14 cellular contexts compared by ENCODE assay signal in the genomic region with DNA sequence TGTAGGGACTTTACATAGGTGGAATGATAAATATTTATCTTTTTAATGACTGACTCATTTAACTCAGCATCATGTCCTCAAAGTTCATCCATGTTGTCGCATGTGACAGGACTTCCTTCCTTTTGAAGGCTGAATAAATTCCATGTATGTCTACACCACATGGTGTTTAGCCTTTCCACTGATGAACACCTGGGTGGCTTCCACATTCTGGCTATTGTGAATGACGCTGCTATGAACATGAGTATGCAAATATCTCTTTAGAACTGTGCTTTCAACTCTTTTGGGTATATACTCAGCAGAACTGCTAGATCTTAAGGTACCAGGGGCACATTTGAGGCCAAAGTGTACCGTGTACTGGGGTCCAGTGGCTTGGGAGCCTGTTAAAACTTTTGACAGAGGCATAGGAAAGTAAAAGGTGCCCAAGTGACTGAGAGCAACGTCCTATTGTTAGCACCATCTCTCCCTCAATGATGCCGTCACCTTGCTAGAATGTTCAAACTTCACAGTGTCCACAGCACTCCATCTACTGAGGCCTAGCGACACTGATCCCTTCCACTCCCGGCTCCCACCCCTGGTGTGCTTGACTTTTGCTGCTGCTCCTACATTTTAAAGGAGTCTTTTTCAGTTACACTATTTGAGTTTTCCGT. TPM values are rescaled to one million over a fixed set of nuclear protein-coding genes. Genes with fewer than 3 reads are reported as not detected.
DNase-seq lines count a peak whose midpoint lies in the region; ATAC-seq and TF ChIP-seq lines count a peak whose summit lies in the region.
"Had no signal": no experiment of that assay in that cellular context is flagged by ENCODE, and none has a peak within 500 bp of the region (broad histone marks: within the 10 kb centered on the region; RNA-seq: fewer than 3 reads in every experiment).

No MANE protein-coding gene starts in this region.

- no peak overlapping the region for H3K27ac Mint-ChIP-seq in activated CD8-positive, alpha-beta T cell treated with anti-CD3 and anti-CD28 coated beads, Interleukin-2, amount 10 ng/mL, durations not matched to agents 7 days and 5 days
- H3K27ac Mint-ChIP-seq: natural killer cell treated with Interleukin-12 subunit alpha and Interleukin-12 subunit beta and Interleukin-15 and Interleukin-18, amount 100 ng/mL, for 72 hours; T-helper 2 cell treated with Interferon-gamma antibody and Interleukin-4, amounts not matched to agents 5 μg/mL and 100 μg/mL, for 36 hours had no signal

- H3K27me3 ChIP-seq in heart right ventricle (no peaks in the 10 kb centered on the region), gastroesophageal sphincter (no peaks in the 10 kb centered on the region)
- H3K27me3 ChIP-seq: upper lobe of right lung had no signal

- CTCF ChIA-PET in activated CD8-positive, alpha-beta T cell treated with anti-CD3 and anti-CD28 coated beads, Interleukin-2, amount 10 ng/mL, durations not matched to agents 7 days and 5 days (lab: Charles Lee) = no interaction called here

- no peaks in the 10 kb centered on the region for H3K9me3 Mint-ChIP-seq in activated CD8-positive, alpha-beta T cell treated with anti-CD3 and anti-CD28 coated beads, Interleukin-2, amount 10 ng/mL, durations not matched to agents 7 days and 5 days (ENCODE audit: insufficient read depth)
- H3K9me3 Mint-ChIP-seq: natural killer cell treated with Interleukin-12 subunit alpha and Interleukin-12 subunit beta and Interleukin-15 and Interleukin-18, amount 100 ng/mL, for 72 hours had no signal

- peaks cover 0 to 8% (median 0%) of the 10 kb centered on the region in 11 donors for H3K9me3 ChIP-seq in heart right ventricle
- H3K9me3 ChIP-seq in gastroesophageal sphincter = no peaks in the 10 kb centered on the region
- H3K9me3 ChIP-seq: upper lobe of right lung had no signal

- no peaks in the 10 kb centered on the region for H3K27me3 Mint-ChIP-seq in activated CD8-positive, alpha-beta T cell treated with anti-CD3 and anti-CD28 coated beads, Interleukin-2, amount 10 ng/mL, durations not matched to agents 7 days and 5 days (ENCODE audit: low read depth)

- H3K4me1 Mint-ChIP-seq in activated CD8-positive, alpha-beta T cell treated with anti-CD3 and anti-CD28 coated beads, Interleukin-2, amount 10 ng/mL, durations not matched to agents 7 days and 5 days (ENCODE audit: low read depth) = no peaks in the 10 kb centered on the region

- no peak for TF ChIP-seq EP300 in gastroesophageal sphincter (IDR thresholded peaks at IDR 0.05)

- H3K4me1 ChIP-seq in heart right ventricle = peaks cover 0 to 77% (median 56%) of the 10 kb centered on the region in 9 donors
- H3K4me1 ChIP-seq in gastroesophageal sphincter = peaks cover 0 to 16% (median 0%) of the 10 kb centered on the region in 3 donors
- H3K4me1 ChIP-seq: upper lobe of right lung had no signal

- DNase-seq in GM12864 (ENCODE audit: low read depth) = peak; percentile 49
- DNase-seq in heart right ventricle = peak in 1 of 2 donors; percentile 39
- DNase-seq in activated CD8-positive, alpha-beta T cell treated with anti-CD3 and anti-CD28 coated beads, Interleukin-2, amount 10 ng/mL, durations not matched to agents 7 days and 5 days = no peak
- no peak for DNase-seq in COLO829 (ENCODE audit: low spot score)
- no peak for DNase-seq in NCI-H2029 treated with DMSO at 0.1 percent for 48 hours (lab: John Stamatoyannopoulos, UW)
- DNase-seq: cortex of kidney, kidney, NCI-H187 treated with DMSO at 0.1 percent for 48 hours, upper lobe of right lung had no signal

- H3K36me3 Mint-ChIP-seq in activated CD8-positive, alpha-beta T cell treated with anti-CD3 and anti-CD28 coated beads, Interleukin-2, amount 10 ng/mL, durations not matched to agents 7 days and 5 days (ENCODE audit: low read depth) = no peaks in the 10 kb centered on the region
- H3K36me3 Mint-ChIP-seq: natural killer cell treated with Interleukin-12 subunit alpha and Interleukin-12 subunit beta and Interleukin-15 and Interleukin-18, amount 100 ng/mL, for 72 hours had no signal

- TF ChIP-seq POLR2A in gastroesophageal sphincter (IDR thresholded peaks at IDR 0.05) = no peak

- 74 to 83% methylated on average over 8 of the region's 8 CpGs for WGBS in heart right ventricle, 2 donors
- WGBS in gastroesophageal sphincter (ENCODE audit: low coverage in 1 of 2), 2 donors = 95% methylated on average over 6 to 8 of the region's 8 CpGs

- no peak overlapping the region for H3K4me3 Mint-ChIP-seq in activated CD8-positive, alpha-beta T cell treated with anti-CD3 and anti-CD28 coated beads, Interleukin-2, amount 10 ng/mL, durations not matched to agents 7 days and 5 days
- H3K4me3 Mint-ChIP-seq: T-helper 2 cell treated with Interferon-gamma antibody and Interleukin-4, amounts not matched to agents 5 μg/mL and 100 μg/mL, for 36 hours had no signal

- intact Hi-C loops in heart right ventricle (cut with DNase I) = no loop called here

- peak; percentile 58 for ATAC-seq in GM21390 (IDR thresholded peaks at IDR 0.05; ENCODE audit: unreplicated experiment)
- peak; percentile 58 for ATAC-seq in HG03280 (IDR thresholded peaks at IDR 0.05; ENCODE audit: unreplicated experiment)
- peak; percentile 61 to 89 (median 76) for ATAC-seq in heart right ventricle
- no peak for ATAC-seq in activated CD8-positive, alpha-beta T cell treated with anti-CD3 and anti-CD28 coated beads, Interleukin-2, amount 10 ng/mL, durations not matched to agents 7 days and 5 days
- ATAC-seq in gastroesophageal sphincter = no peak
- ATAC-seq: natural killer cell treated with Interleukin-12 subunit alpha and Interleukin-12 subunit beta and Interleukin-15 and Interleukin-18, amount 100 ng/mL, for 72 hours; upper lobe of right lung had no signal

- H3K4me3 ChIP-seq in GM12864 (ENCODE audit: low read depth, low read length) (peak overlapping the region; percentile 39), heart right ventricle (no peak overlapping the region), gastroesophageal sphincter (no peak overlapping the region)
- H3K4me3 ChIP-seq: upper lobe of right lung had no signal

- H3K36me3 ChIP-seq in heart right ventricle = no peaks in the 10 kb centered on the region
- H3K36me3 ChIP-seq in gastroesophageal sphincter = no peaks in the 10 kb centered on the region
- H3K36me3 ChIP-seq: upper lobe of right lung had no signal

- no peak for TF ChIP-seq CTCF in GM12864 (IDR thresholded peaks at IDR 0.05; ENCODE audit: low read depth, low read length, missing control alignments)
- TF ChIP-seq CTCF in heart right ventricle (IDR thresholded peaks at IDR 0.05) = peak in 1 of 9 donors; percentile 3
- TF ChIP-seq CTCF in gastroesophageal sphincter (IDR thresholded peaks at IDR 0.05) = no peak

- H3K27ac ChIP-seq in heart right ventricle (peak overlapping the region in 8 of 10 donors; percentile 35 to 82 (median 66)), gastroesophageal sphincter (no peak overlapping the region)
- H3K27ac ChIP-seq: upper lobe of right lung had no signal

- POLR2A ChIA-PET in activated CD8-positive, alpha-beta T cell treated with anti-CD3 and anti-CD28 coated beads, Interleukin-2, amount 10 ng/mL, durations not matched to agents 7 days and 5 days (lab: Charles Lee) = no interaction called here

RNA-seq across cellular contexts. Expression of a gene that starts 24.0 kb away (rescaled TPM):
- 100 to 1,000 TPM; 118 to 184 (median 148) TPM for total RNA-seq in heart right ventricle
- 10 to 100 TPM; 33.7 to 34.3 TPM for polyA plus RNA-seq in heart right ventricle
- under 1 TPM; 0.18 to 0.58 TPM for total RNA-seq in activated CD8-positive, alpha-beta T cell treated with anti-CD3 and anti-CD28 coated beads, Interleukin-2, amount 10 ng/mL, durations not matched to agents 7 days and 5 days
- total RNA-seq in gastroesophageal sphincter = 10 to 100 TPM; 23.0 to 67.8 (median 48.0) TPM

Comparison
In these comparisons a context has a peak if more than half of its experiments do, and no peak if none do; other contexts are left out.
1. ATAC-seq: peak in GM21390 (single experiment), HG03280 (single experiment) and heart right ventricle (8 of 8); none in activated CD8-positive, alpha-beta T cell treated with anti-CD3 and anti-CD28 coated beads, Interleukin-2, amount 10 ng/mL, durations not matched to agents 7 days and 5 days (single experiment) and gastroesophageal sphincter (single experiment).
2. H3K27ac ChIP-seq: peak in heart right ventricle (8 of 10); none in gastroesophageal sphincter (0 of 4).
3. RNA of a gene that starts 24.0 kb away (total RNA-seq): 118 to 184 TPM in heart right ventricle and 23.0 to 67.8 TPM in gastroesophageal sphincter; 0.18 to 0.58 TPM in activated CD8-positive, alpha-beta T cell treated with anti-CD3 and anti-CD28 coated beads, Interleukin-2, amount 10 ng/mL, durations not matched to agents 7 days and 5 days; every median in the first group is over 10 times any median in the second.